1 cellular context compared by ENCODE assay signal in the genomic region with DNA sequence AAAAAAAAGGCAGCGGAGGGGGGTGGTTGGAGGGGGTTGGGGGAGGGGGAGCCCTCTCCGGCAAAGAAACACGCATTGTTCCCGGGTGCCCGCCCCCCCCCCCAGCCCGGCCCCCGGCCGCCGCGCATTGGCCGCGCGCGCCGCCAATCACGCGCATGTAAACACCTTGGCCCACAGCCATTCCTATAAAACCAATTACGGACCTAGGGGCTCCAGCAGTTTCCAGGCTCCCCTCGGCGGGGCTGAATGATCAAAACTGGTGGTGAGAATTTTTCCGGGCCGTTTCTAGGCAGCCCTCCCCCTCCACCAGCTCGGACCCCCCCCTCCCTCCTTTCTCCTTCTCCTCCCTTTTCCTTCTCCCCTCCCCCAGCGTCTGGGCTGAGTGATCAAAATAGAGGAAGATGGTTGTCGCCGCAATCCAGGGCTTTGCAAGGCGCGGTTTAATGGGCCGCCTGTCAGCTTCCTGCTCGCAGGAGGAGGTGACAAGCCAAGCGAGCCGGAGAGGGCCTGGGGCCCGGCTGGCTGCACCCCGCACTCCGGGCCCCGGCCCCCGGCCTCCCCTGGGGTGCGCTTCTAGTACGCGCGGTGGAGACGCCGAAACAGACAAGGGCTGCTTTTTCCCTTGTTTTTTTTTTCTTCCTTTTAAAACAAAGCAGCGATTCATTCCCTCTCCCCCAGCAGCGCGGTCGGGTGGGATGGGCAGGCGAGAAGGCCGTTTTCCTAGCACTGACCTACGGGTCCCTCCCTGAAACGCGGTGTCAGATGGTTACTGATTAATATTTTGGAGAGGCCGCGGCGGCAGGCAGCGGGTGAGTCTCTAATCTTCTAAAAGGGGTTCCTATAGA.
TF ChIP-seq lines count a peak whose summit lies in the region.

No MANE protein-coding gene starts in this region.

TF ChIP-seq in K562, 482 proteins besides CTCF, POLR2A, EP300 and RAD21 (continued from another document and continues in another):
- TF ChIP-seq NEUROD1 (IDR thresholded peaks at IDR 0.05; ENCODE audit: borderline replicate concordance, low read depth, low read length, partially characterized antibody) (peak; percentile 45), ERF (CRISPR knock-in tag; IDR thresholded peaks at IDR 0.05) (no peak), ZNF318 (IDR thresholded peaks at IDR 0.05; ENCODE audit: borderline replicate concordance in 1 of 2, low read depth in 1 of 2) (no peak), KDM2B (CRISPR knock-in tag; IDR thresholded peaks at IDR 0.05) (no peak), IRF2 (CRISPR knock-in tag; IDR thresholded peaks at IDR 0.05) (no peak), ZNF407 (IDR thresholded peaks at IDR 0.05; ENCODE audit: low read depth) (peak; percentile 65), SAFB2 (IDR thresholded peaks at IDR 0.05; ENCODE audit: borderline replicate concordance, low read depth, low read length, severe bottlenecking) (no peak), ZKSCAN3 (CRISPR knock-in tag; IDR thresholded peaks at IDR 0.05) (no peak), TAF1 (IDR thresholded peaks at IDR 0.05; ENCODE audit: control insufficient read depth, extremely low read depth, insufficient read depth, low read length, severe bottlenecking) (peak; percentile 36), ZBTB2 (IDR thresholded peaks at IDR 0.05) (no peak), ZZZ3 (IDR thresholded peaks at IDR 0.05) (no peak), CGGBP1 (CRISPR knock-in tag; IDR thresholded peaks at IDR 0.05) (no peak), ARID3B (CRISPR knock-in tag; IDR thresholded peaks at IDR 0.05; ENCODE audit: borderline replicate concordance) (no peak), SIRT6 (IDR thresholded peaks at IDR 0.05; ENCODE audit: low read depth, low read length) (no peak), ELF2 (CRISPR knock-in tag; IDR thresholded peaks at IDR 0.05) (no peak), ZNF551 (CRISPR knock-in tag; IDR thresholded peaks at IDR 0.05) (no peak), ZBTB8A (IDR thresholded peaks at IDR 0.05; ENCODE audit: partially characterized antibody) (no peak), RBM34 (IDR thresholded peaks at IDR 0.05; ENCODE audit: borderline replicate concordance, insufficient read depth, low read length) (no peak), HBP1 (CRISPR knock-in tag; IDR thresholded peaks at IDR 0.05) (no peak), SMARCA4 (IDR thresholded peaks at IDR 0.05) (no peak), CBFB (CRISPR knock-in tag; IDR thresholded peaks at IDR 0.05) (no peak), DACH1 (IDR thresholded peaks at IDR 0.05; ENCODE audit: partially characterized antibody) (no peak)
- TF ChIP-seq, protein P1, sequence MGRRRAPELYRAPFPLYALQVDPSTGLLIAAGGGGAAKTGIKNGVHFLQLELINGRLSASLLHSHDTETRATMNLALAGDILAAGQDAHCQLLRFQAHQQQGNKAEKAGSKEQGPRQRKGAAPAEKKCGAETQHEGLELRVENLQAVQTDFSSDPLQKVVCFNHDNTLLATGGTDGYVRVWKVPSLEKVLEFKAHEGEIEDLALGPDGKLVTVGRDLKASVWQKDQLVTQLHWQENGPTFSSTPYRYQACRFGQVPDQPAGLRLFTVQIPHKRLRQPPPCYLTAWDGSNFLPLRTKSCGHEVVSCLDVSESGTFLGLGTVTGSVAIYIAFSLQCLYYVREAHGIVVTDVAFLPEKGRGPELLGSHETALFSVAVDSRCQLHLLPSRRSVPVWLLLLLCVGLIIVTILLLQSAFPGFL (CRISPR knock-in tag; IDR thresholded peaks at IDR 0.05) = no peak
- TF ChIP-seq, protein P2, sequence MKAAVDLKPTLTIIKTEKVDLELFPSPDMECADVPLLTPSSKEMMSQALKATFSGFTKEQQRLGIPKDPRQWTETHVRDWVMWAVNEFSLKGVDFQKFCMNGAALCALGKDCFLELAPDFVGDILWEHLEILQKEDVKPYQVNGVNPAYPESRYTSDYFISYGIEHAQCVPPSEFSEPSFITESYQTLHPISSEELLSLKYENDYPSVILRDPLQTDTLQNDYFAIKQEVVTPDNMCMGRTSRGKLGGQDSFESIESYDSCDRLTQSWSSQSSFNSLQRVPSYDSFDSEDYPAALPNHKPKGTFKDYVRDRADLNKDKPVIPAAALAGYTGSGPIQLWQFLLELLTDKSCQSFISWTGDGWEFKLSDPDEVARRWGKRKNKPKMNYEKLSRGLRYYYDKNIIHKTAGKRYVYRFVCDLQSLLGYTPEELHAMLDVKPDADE (conservative IDR thresholded peaks at IDR 0.05; ENCODE audit: control insufficient read depth, low read depth, low read length) = no peak
